1 cellular context compared by ENCODE assay signal in genomic region chr1:111139956-111140679, GRCh38.
TF ChIP-seq lines count a peak whose summit lies in the region.

Gene CEPT1, plus strand, starts transcription at chr1:111140223. Its CDS starts 7,492 bp downstream, at chr1:111147715.
Gene DRAM2, minus strand, starts transcription at chr1:111140093. Its CDS starts 8,539 bp downstream, at chr1:111131554.

TF ChIP-seq in HepG2, 621 proteins besides CTCF, POLR2A, EP300 and RAD21 (continued from another document and continues in another):
- TF ChIP-seq ZBTB40 (IDR thresholded peaks at IDR 0.05): no peak
- TF ChIP-seq ZBTB40 (CRISPR knock-in tag; IDR thresholded peaks at IDR 0.05): no peak; the same call in 1 of the 2 replicates
- TF ChIP-seq HOXA9 (CRISPR knock-in tag; IDR thresholded peaks at IDR 0.05; ENCODE audit: borderline replicate concordance): no peak
- TF ChIP-seq SIX4 (CRISPR knock-in tag; IDR thresholded peaks at IDR 0.05): no peak
- peak; percentile 27; the same call in 1 of the 2 replicates for TF ChIP-seq ZNF224 (CRISPR knock-in tag; IDR thresholded peaks at IDR 0.05)
- TF ChIP-seq ZSCAN22 (CRISPR knock-in tag; IDR thresholded peaks at IDR 0.05): no peak
- 0 out of 4 replicates have a peak, but pooled peaks of 1 of the 2 experiments have one; percentile 16 for TF ChIP-seq NR2F1 (CRISPR knock-in tag; IDR thresholded peaks at IDR 0.05)
- TF ChIP-seq HMGXB4 (CRISPR knock-in tag; IDR thresholded peaks at IDR 0.05; ENCODE audit: borderline replicate concordance in 1 of 2, low read depth in 1 of 2): peak; percentile 76 to 78
- no peak for TF ChIP-seq SIX1 (CRISPR knock-in tag; IDR thresholded peaks at IDR 0.05; ENCODE audit: borderline replicate concordance)
- no peak for TF ChIP-seq NFRKB (IDR thresholded peaks at IDR 0.05)
- no peak for TF ChIP-seq BHLHE40 (IDR thresholded peaks at IDR 0.05; ENCODE audit: low read length)
- TF ChIP-seq, protein P1, sequence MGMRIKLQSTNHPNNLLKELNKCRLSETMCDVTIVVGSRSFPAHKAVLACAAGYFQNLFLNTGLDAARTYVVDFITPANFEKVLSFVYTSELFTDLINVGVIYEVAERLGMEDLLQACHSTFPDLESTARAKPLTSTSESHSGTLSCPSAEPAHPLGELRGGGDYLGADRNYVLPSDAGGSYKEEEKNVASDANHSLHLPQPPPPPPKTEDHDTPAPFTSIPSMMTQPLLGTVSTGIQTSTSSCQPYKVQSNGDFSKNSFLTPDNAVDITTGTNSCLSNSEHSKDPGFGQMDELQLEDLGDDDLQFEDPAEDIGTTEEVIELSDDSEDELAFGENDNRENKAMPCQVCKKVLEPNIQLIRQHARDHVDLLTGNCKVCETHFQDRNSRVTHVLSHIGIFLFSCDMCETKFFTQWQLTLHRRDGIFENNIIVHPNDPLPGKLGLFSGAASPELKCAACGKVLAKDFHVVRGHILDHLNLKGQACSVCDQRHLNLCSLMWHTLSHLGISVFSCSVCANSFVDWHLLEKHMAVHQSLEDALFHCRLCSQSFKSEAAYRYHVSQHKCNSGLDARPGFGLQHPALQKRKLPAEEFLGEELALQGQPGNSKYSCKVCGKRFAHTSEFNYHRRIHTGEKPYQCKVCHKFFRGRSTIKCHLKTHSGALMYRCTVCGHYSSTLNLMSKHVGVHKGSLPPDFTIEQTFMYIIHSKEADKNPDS (CRISPR knock-in tag; IDR thresholded peaks at IDR 0.05): no peak
- TF ChIP-seq MEIS1 (CRISPR knock-in tag; IDR thresholded peaks at IDR 0.05; ENCODE audit: borderline replicate concordance): peak; percentile 14; the same call in 1 of the 2 replicates
- peak; percentile 81 for TF ChIP-seq HNRNPLL (IDR thresholded peaks at IDR 0.05; ENCODE audit: low read depth, low read length, poor library complexity, severe bottlenecking)
- TF ChIP-seq, protein P2, sequence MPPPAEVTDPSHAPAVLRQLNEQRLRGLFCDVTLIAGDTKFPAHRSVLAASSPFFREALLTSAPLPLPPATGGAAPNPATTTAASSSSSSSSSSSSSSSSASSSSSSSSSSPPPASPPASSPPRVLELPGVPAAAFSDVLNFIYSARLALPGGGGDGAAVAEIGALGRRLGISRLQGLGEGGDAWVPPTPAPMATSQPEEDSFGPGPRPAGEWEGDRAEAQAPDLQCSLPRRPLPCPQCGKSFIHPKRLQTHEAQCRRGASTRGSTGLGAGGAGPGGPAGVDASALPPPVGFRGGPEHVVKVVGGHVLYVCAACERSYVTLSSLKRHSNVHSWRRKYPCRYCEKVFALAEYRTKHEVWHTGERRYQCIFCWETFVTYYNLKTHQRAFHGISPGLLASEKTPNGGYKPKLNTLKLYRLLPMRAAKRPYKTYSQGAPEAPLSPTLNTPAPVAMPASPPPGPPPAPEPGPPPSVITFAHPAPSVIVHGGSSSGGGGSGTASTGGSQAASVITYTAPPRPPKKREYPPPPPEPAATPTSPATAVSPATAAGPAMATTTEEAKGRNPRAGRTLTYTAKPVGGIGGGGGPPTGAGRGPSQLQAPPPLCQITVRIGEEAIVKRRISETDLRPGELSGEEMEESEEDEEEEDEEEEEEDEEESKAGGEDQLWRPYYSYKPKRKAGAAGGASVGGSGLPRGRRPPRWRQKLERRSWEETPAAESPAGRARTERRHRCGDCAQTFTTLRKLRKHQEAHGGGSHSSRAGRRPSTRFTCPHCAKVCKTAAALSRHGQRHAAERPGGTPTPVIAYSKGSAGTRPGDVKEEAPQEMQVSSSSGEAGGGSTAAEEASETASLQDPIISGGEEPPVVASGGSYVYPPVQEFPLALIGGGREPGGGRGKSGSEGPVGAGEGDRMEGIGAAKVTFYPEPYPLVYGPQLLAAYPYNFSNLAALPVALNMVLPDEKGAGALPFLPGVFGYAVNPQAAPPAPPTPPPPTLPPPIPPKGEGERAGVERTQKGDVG (CRISPR knock-in tag; IDR thresholded peaks at IDR 0.05; ENCODE audit: borderline replicate concordance): no peak
- no peak for TF ChIP-seq SMYD3 (CRISPR knock-in tag; IDR thresholded peaks at IDR 0.05)
- no peak for TF ChIP-seq RCOR2 (CRISPR knock-in tag; IDR thresholded peaks at IDR 0.05)
- TF ChIP-seq ZNF20 (CRISPR knock-in tag; IDR thresholded peaks at IDR 0.05): no peak
- TF ChIP-seq, protein P3, sequence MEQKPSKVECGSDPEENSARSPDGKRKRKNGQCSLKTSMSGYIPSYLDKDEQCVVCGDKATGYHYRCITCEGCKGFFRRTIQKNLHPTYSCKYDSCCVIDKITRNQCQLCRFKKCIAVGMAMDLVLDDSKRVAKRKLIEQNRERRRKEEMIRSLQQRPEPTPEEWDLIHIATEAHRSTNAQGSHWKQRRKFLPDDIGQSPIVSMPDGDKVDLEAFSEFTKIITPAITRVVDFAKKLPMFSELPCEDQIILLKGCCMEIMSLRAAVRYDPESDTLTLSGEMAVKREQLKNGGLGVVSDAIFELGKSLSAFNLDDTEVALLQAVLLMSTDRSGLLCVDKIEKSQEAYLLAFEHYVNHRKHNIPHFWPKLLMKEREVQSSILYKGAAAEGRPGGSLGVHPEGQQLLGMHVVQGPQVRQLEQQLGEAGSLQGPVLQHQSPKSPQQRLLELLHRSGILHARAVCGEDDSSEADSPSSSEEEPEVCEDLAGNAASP (CRISPR knock-in tag; IDR thresholded peaks at IDR 0.05; ENCODE audit: borderline replicate concordance): peak; percentile 70
- TF ChIP-seq ZBTB42 (CRISPR knock-in tag; IDR thresholded peaks at IDR 0.05): no peak
- TF ChIP-seq DPF2 (CRISPR knock-in tag; IDR thresholded peaks at IDR 0.05; ENCODE audit: borderline replicate concordance, low read depth): no peak
- TF ChIP-seq ZNF326 (CRISPR knock-in tag; IDR thresholded peaks at IDR 0.05; ENCODE audit: borderline replicate concordance): no peak
- TF ChIP-seq SNAI1 (CRISPR knock-in tag; IDR thresholded peaks at IDR 0.05; ENCODE audit: borderline replicate concordance): no peak
- peak; percentile 61; the same call in 1 of the 2 replicates for TF ChIP-seq ZNF776 (CRISPR knock-in tag; IDR thresholded peaks at IDR 0.05)
- TF ChIP-seq ZNF512B (CRISPR knock-in tag; IDR thresholded peaks at IDR 0.05; ENCODE audit: borderline replicate concordance): no peak
- no peak for TF ChIP-seq SAFB2 (CRISPR knock-in tag; IDR thresholded peaks at IDR 0.05; ENCODE audit: borderline replicate concordance, low read depth)
- TF ChIP-seq ZNF451 (CRISPR knock-in tag; IDR thresholded peaks at IDR 0.05): no peak; the same call in 1 of the 2 replicates
- TF ChIP-seq TFDP1 (CRISPR knock-in tag; IDR thresholded peaks at IDR 0.05; ENCODE audit: borderline replicate concordance): peak; percentile 55; the same call in 1 of the 2 replicates
- TF ChIP-seq NFYB (CRISPR knock-in tag; IDR thresholded peaks at IDR 0.05): peak; percentile 35; the same call in 1 of the 2 replicates
- TF ChIP-seq RBM22 (optimal IDR thresholded peaks at IDR 0.05; ENCODE audit: low read length): no peak
- no peak for TF ChIP-seq IRF1 (CRISPR knock-in tag; IDR thresholded peaks at IDR 0.05; ENCODE audit: low read depth)
- 0 out of 2 replicates have a peak, but pooled peaks have one; percentile 48 for TF ChIP-seq SALL2 (CRISPR knock-in tag; IDR thresholded peaks at IDR 0.05)
- TF ChIP-seq MBNL3 (CRISPR knock-in tag; conservative IDR thresholded peaks at IDR 0.05): no peak
